Comparison of ENCODE assay signal across 17 cellular contexts in genomic region chr1:53277326-53277725, GRCh38. TPM values are rescaled to one million over a fixed set of nuclear protein-coding genes. Genes with fewer than 3 reads are reported as not detected.
DNase-seq lines count a peak whose midpoint lies in the region; ATAC-seq and TF ChIP-seq lines count a peak whose summit lies in the region.
"Had no signal": no experiment of that assay in that cellular context is flagged by ENCODE, and none has a peak within 500 bp of the region (broad histone marks: within the 10 kb centered on the region; RNA-seq: fewer than 3 reads in every experiment).

No MANE protein-coding gene starts in this region.

- TF ChIP-seq CTCF in chondrocyte (IDR thresholded peaks at IDR 0.05) = no peak
- no peak for TF ChIP-seq CTCF in upper lobe of right lung (IDR thresholded peaks at IDR 0.05)
- no peak for TF ChIP-seq CTCF in CD8-positive, alpha-beta T cell (IDR thresholded peaks at IDR 0.05)

- H3K27ac ChIP-seq in upper lobe of right lung = no peak overlapping the region
- H3K27ac ChIP-seq in CD8-positive, alpha-beta T cell (ENCODE audit: low read depth, low read length) = no peak overlapping the region
- H3K27ac ChIP-seq: HL-60 had no signal

- DNase-seq in HuH-7.5 (ENCODE audit: low spot score) (peak; percentile 20), chondrocyte (ENCODE audit: low spot score) (peak; percentile 48), posterior vena cava (ENCODE audit: low spot score) (peak; percentile 52), upper lobe of right lung (peak; percentile 30)
- no peak for DNase-seq in CD8-positive, alpha-beta T cell
- DNase-seq: ACHN; BE2C; Caco-2; CD4-positive, CD25-positive, alpha-beta regulatory T cell; GDM1; GOT3; IMR-90 had no signal

- CTCF ChIA-PET in CD8-positive, alpha-beta T cell (lab: Charles Lee) = interaction anchor here (0.9 to 13.5 kb wide), 16 partner anchors 10 to 477 kb away, joined by 3 to 458 read pairs (median 12); partner anchors contain the start of gene LRP8

- no peaks in the 10 kb centered on the region for H3K4me1 ChIP-seq in upper lobe of right lung
- H3K4me1 ChIP-seq in CD8-positive, alpha-beta T cell (ENCODE audit: insufficient read depth, low read length) = no peaks in the 10 kb centered on the region
- H3K4me1 ChIP-seq: BE2C, Caco-2, HAP-1 had no signal

- no peaks in the 10 kb centered on the region for H3K27me3 Mint-ChIP-seq in chondrocyte (ENCODE audit: low read depth)
- H3K27me3 Mint-ChIP-seq in CD8-positive, alpha-beta T cell (ENCODE audit: low read depth) = no peaks in the 10 kb centered on the region
- H3K27me3 Mint-ChIP-seq: CD4-positive, CD25-positive, alpha-beta regulatory T cell had no signal

- H3K27ac Mint-ChIP-seq in chondrocyte (ENCODE audit: unreplicated experiment) = no peak overlapping the region
- H3K27ac Mint-ChIP-seq in CD8-positive, alpha-beta T cell = no peak overlapping the region

- H3K36me3 ChIP-seq in upper lobe of right lung = no peaks in the 10 kb centered on the region
- no peaks in the 10 kb centered on the region for H3K36me3 ChIP-seq in CD8-positive, alpha-beta T cell (ENCODE audit: insufficient read depth, low read length)
- H3K36me3 ChIP-seq: BE2C had no signal

- no peaks in the 10 kb centered on the region for H3K4me1 Mint-ChIP-seq in chondrocyte (ENCODE audit: low read depth)
- H3K4me1 Mint-ChIP-seq in CD8-positive, alpha-beta T cell (ENCODE audit: low read depth) = peaks cover 2% of the 10 kb centered on the region

- H3K27me3 ChIP-seq in upper lobe of right lung = no peaks in the 10 kb centered on the region
- H3K27me3 ChIP-seq in CD8-positive, alpha-beta T cell (ENCODE audit: insufficient read depth, low read length) = no peaks in the 10 kb centered on the region
- H3K27me3 ChIP-seq: BE2C had no signal

- POLR2A ChIA-PET in CD8-positive, alpha-beta T cell (lab: Charles Lee) = interaction anchor here (1.9 kb wide), 1 partner anchor 116 kb away, joined by 4 read pairs; no protein-coding TSS in a partner anchor

- H3K9me3 ChIP-seq in upper lobe of right lung = no peaks in the 10 kb centered on the region
- H3K9me3 ChIP-seq in CD8-positive, alpha-beta T cell (ENCODE audit: low read length) = no peaks in the 10 kb centered on the region
- H3K9me3 ChIP-seq: BE2C, Caco-2, HAP-1 had no signal

- H3K4me3 ChIP-seq in upper lobe of right lung = no peak overlapping the region
- H3K4me3 ChIP-seq in CD8-positive, alpha-beta T cell (ENCODE audit: low read depth, low read length) = no peak overlapping the region
- H3K4me3 ChIP-seq: HAP-1, K562 had no signal

- no peak overlapping the region for H3K4me3 Mint-ChIP-seq in chondrocyte (ENCODE audit: unreplicated experiment)
- no peak overlapping the region for H3K4me3 Mint-ChIP-seq in CD8-positive, alpha-beta T cell
- H3K4me3 Mint-ChIP-seq: CD4-positive, CD25-positive, alpha-beta regulatory T cell had no signal

- no peaks in the 10 kb centered on the region for H3K9me3 Mint-ChIP-seq in chondrocyte (ENCODE audit: low read depth)
- H3K9me3 Mint-ChIP-seq in CD8-positive, alpha-beta T cell = no peaks in the 10 kb centered on the region
- H3K9me3 Mint-ChIP-seq: CD4-positive, CD25-positive, alpha-beta regulatory T cell had no signal

- H3K36me3 Mint-ChIP-seq in chondrocyte (ENCODE audit: low read depth) = no peaks in the 10 kb centered on the region
- peaks cover 11% of the 10 kb centered on the region for H3K36me3 Mint-ChIP-seq in CD8-positive, alpha-beta T cell

- ATAC-seq in upper lobe of right lung = no peak
- no peak for ATAC-seq in CD8-positive, alpha-beta T cell
- ATAC-seq in GM19463 (IDR thresholded peaks at IDR 0.05; ENCODE audit: unreplicated experiment) = no peak
- no peak for ATAC-seq in HG03521 (IDR thresholded peaks at IDR 0.05; ENCODE audit: unreplicated experiment)
- ATAC-seq: K562 had no signal

- intact Hi-C loops in posterior vena cava (cut with DNase I) = no loop called here
- intact Hi-C loops in upper lobe of right lung (cut with DNase I) = loop anchor here (5.0 kb wide), 1 partner anchor 115 kb away; no protein-coding TSS in a partner anchor
- intact Hi-C loops in CD8-positive, alpha-beta T cell (cut with DNase I, micrococcal nuclease) = no loop called here

RNA-seq across cellular contexts. Expression of gene MAGOH, which starts 39.0 kb away (rescaled TPM):
- total RNA-seq in chondrocyte (27.2 to 32.6 TPM (median 29.0 TPM) in 3 replicates), posterior vena cava (10 to 100 TPM; 24.0 to 32.2 TPM), upper lobe of right lung (38.8 TPM)
- 10 to 100 TPM; 77.2 to 79.5 TPM for total RNA-seq in CD8-positive, alpha-beta T cell

RNA-seq across cellular contexts. Expression of gene LRP8, which starts 50.5 kb away (rescaled TPM):
- total RNA-seq in chondrocyte (7.1 to 14.5 TPM (median 8.3 TPM) in 3 replicates), posterior vena cava (1 to 10 TPM; 5.7 to 7.2 TPM), upper lobe of right lung (11.6 TPM)
- total RNA-seq in CD8-positive, alpha-beta T cell = 1 to 10 TPM; 7.8 to 8.9 TPM

RNA-seq across cellular contexts. Expression of gene CZIB, which starts 56.9 kb away (rescaled TPM):
- 39.7 to 49.3 TPM (median 41.6 TPM) in 3 replicates for total RNA-seq in chondrocyte
- 10 to 100 TPM; 49.4 to 72.5 TPM for total RNA-seq in posterior vena cava
- total RNA-seq in upper lobe of right lung = 58.0 TPM
- total RNA-seq in CD8-positive, alpha-beta T cell = 10 to 100 TPM; 26.7 to 27.4 TPM

Comparison
In these comparisons a context has a peak if more than half of its experiments do, and no peak if none do; other contexts are left out.
1. DNase-seq: peak in HuH-7.5 (single experiment), chondrocyte (single experiment), posterior vena cava (single experiment) and upper lobe of right lung (single experiment); none in CD8-positive, alpha-beta T cell (0 of 7).